ENCODE assay signal across 14 cellular contexts in genomic region chr19:31418055-31418454, GRCh38.
DNase-seq lines count a peak whose midpoint lies in the region; TF ChIP-seq lines count a peak whose summit lies in the region.
"Had no signal": no experiment of that assay in that cellular context is flagged by ENCODE, and none has a peak within 500 bp of the region (broad histone marks: within the 10 kb centered on the region; RNA-seq: fewer than 3 reads in every experiment).

No MANE protein-coding gene starts in this region.

- peak overlapping the region; percentile 56 for H3K9ac ChIP-seq in HUES64 (ENCODE audit: low read depth, low read length)
- no peak overlapping the region for H3K9ac ChIP-seq in neuronal stem cell (ENCODE audit: low read depth, low read length, poor library complexity)

- no peak overlapping the region for H2BK12ac ChIP-seq in neuronal stem cell (ENCODE audit: low read length)

- H3K23ac ChIP-seq in neuronal stem cell (ENCODE audit: low read depth, low read length, poor library complexity): no peak overlapping the region

- H3K18ac ChIP-seq in neuronal stem cell (ENCODE audit: low read length): no peak overlapping the region

- H3K9me3 ChIP-seq in HUES64 (ENCODE audit: insufficient read depth, low read depth, low read length): no peaks in the 10 kb centered on the region
- no peaks in the 10 kb centered on the region for H3K9me3 ChIP-seq in hepatocyte (ENCODE audit: low read depth)
- H3K9me3 ChIP-seq in neuronal stem cell (replicated peaks in 1 of 2; ENCODE audit: control insufficient read depth in 2 of 2, insufficient read depth in 1 of 2, low read depth in 1 of 2, low read length in 2 of 2): no peaks in the 10 kb centered on the region
- H3K9me3 ChIP-seq: SJCRH30 had no signal

- H3K4me3 ChIP-seq in HUES64 (ENCODE audit: low read length) (peak overlapping the region; percentile 12; the same call in 1 of the 2 replicates), hepatocyte (no peak overlapping the region), neuronal stem cell (ENCODE audit: low read length in 2 of 2) (no peak overlapping the region)
- H3K4me3 ChIP-seq: SJCRH30 had no signal

- peak; percentile 58 for DNase-seq in DMS79 (lab: John Stamatoyannopoulos, UW)
- DNase-seq in hepatocyte (ENCODE audit: low spot score): peak; percentile 37
- DNase-seq in kidney tubule cell (ENCODE audit: low spot score): peak; percentile 45
- DNase-seq in neuronal stem cell (ENCODE audit: low spot score): no peak
- no peak for DNase-seq in NCI-H748 (lab: John Stamatoyannopoulos, UW; ENCODE audit: unreplicated experiment)
- no peak for DNase-seq in AG20443 (ENCODE audit: low spot score)
- DNase-seq in hippocampal formation (lab: John Stamatoyannopoulos, UW): no peak
- DNase-seq: COR-L47, DMS153, KBM-7, NCI-H1092, SJCRH30 had no signal

- no peak for TF ChIP-seq CTCF in hepatocyte (IDR thresholded peaks at IDR 0.05; ENCODE audit: poor library complexity)

- H3K27ac ChIP-seq in HUES64 (ENCODE audit: low read depth, low read length): peak overlapping the region; percentile 98
- H3K27ac ChIP-seq in hepatocyte: no peak overlapping the region
- H3K27ac ChIP-seq in neuronal stem cell (replicated peaks; ENCODE audit: low read length): no peak overlapping the region
- H3K27ac ChIP-seq: C4-2B, SJCRH30 had no signal

- no peak overlapping the region for H2BK5ac ChIP-seq in neuronal stem cell (ENCODE audit: low read length)

- H3K4me2 ChIP-seq in hepatocyte: no peak overlapping the region
- no peak overlapping the region for H3K4me2 ChIP-seq in neuronal stem cell (ENCODE audit: insufficient read depth, low read length, poor library complexity, severe bottlenecking)

- H2BK120ac ChIP-seq in neuronal stem cell (ENCODE audit: low read depth, low read length): no peak overlapping the region

- no peak overlapping the region for H3K14ac ChIP-seq in neuronal stem cell (ENCODE audit: low read length)

- H3K79me1 ChIP-seq in neuronal stem cell (ENCODE audit: low read depth, low read length): no peaks in the 10 kb centered on the region

- no peak overlapping the region for H2BK15ac ChIP-seq in neuronal stem cell (ENCODE audit: low read length)

- no peaks in the 10 kb centered on the region for H3K36me3 ChIP-seq in HUES64 (ENCODE audit: insufficient read depth, low read length)
- no peaks in the 10 kb centered on the region for H3K36me3 ChIP-seq in hepatocyte (replicated peaks; ENCODE audit: insufficient read depth, low read depth)
- no peaks in the 10 kb centered on the region for H3K36me3 ChIP-seq in neuronal stem cell (replicated peaks in 1 of 2; ENCODE audit: control insufficient read depth in 2 of 2, insufficient read depth in 2 of 2, low read length in 2 of 2)
- H3K36me3 ChIP-seq: SJCRH30 had no signal

- H4K91ac ChIP-seq in neuronal stem cell (ENCODE audit: low read depth, low read length, poor library complexity): no peak overlapping the region

- H4K20me1 ChIP-seq in hepatocyte (ENCODE audit: insufficient read depth, poor library complexity, severe bottlenecking): no peaks in the 10 kb centered on the region

- H2AFZ ChIP-seq in hepatocyte: no peak overlapping the region
- H2AFZ ChIP-seq in neuronal stem cell (ENCODE audit: low read length): no peak overlapping the region

- H3K27me3 ChIP-seq in HUES64 (ENCODE audit: insufficient read depth, low read length) (no peaks in the 10 kb centered on the region), hepatocyte (no peaks in the 10 kb centered on the region), neuronal stem cell (ENCODE audit: control insufficient read depth in 3 of 3, insufficient read depth in 3 of 3, low read depth in 1 of 3, low read length in 3 of 3) (no peaks in the 10 kb centered on the region)
- H3K27me3 ChIP-seq: SJCRH30 had no signal

- H3K79me2 ChIP-seq in hepatocyte: no peaks in the 10 kb centered on the region

- H4K8ac ChIP-seq in neuronal stem cell (ENCODE audit: low read depth, low read length): no peak overlapping the region

- no peaks in the 10 kb centered on the region for H3K9me2 ChIP-seq in hepatocyte (replicated peaks; ENCODE audit: insufficient read depth)

- H3K4me1 ChIP-seq in HUES64 (ENCODE audit: insufficient read depth, low read length) (peaks cover 60% of the 10 kb centered on the region), hepatocyte (ENCODE audit: insufficient read depth) (no peaks in the 10 kb centered on the region), neuronal stem cell (ENCODE audit: control insufficient read depth in 2 of 2, insufficient read depth in 1 of 2, low read depth in 1 of 2, low read length in 2 of 2) (peaks cover 0 to 10% of the 10 kb centered on the region in 2 donors)
- H3K4me1 ChIP-seq: SJCRH30 had no signal

- WGBS in HUES64: 48% methylated on average over 6 of the region's 6 CpGs
- WGBS in hepatocyte (ENCODE audit: low lambda C conversion rate, missing lambda C conversion rate): 51% methylated on average over 6 of the region's 6 CpGs
- no CpG with 5 or more reads among the region's 6 CpGs for WGBS in neuronal stem cell (ENCODE audit: extremely low coverage in 2 of 2, insufficient read length in 2 of 2, insufficient replicate concordance in 1 of 2), 2 donors

- H2AK5ac ChIP-seq in neuronal stem cell (ENCODE audit: low read depth, low read length): no peak overlapping the region

- no peak overlapping the region for H3K4ac ChIP-seq in neuronal stem cell (ENCODE audit: low read length)

Comparison
In these comparisons a context has a peak if more than half of its experiments do, and no peak if none do; other contexts are left out.
1. DNase-seq: peak in DMS79 (single experiment), hepatocyte (single experiment) and kidney tubule cell (single experiment); none in neuronal stem cell (single experiment), NCI-H748 (single experiment), AG20443 (single experiment) and hippocampal formation (0 of 2).